ENCODE assay signal across 28 cellular contexts in genomic region chr11:93639548-93639947, GRCh38. TPM values are rescaled to one million over a fixed set of nuclear protein-coding genes. Genes with fewer than 3 reads are reported as not detected.
DNase-seq lines count a peak whose midpoint lies in the region; ATAC-seq, FAIRE-seq and TF ChIP-seq lines count a peak whose summit lies in the region.
"Had no signal": no experiment of that assay in that cellular context is flagged by ENCODE, and none has a peak within 500 bp of the region (broad histone marks: within the 10 kb centered on the region; RNA-seq: fewer than 3 reads in every experiment).

No MANE protein-coding gene starts in this region.

- no peaks in the 10 kb centered on the region for H3K9me3 Mint-ChIP-seq in activated CD4-positive, alpha-beta T cell treated with anti-CD3 and anti-CD28 coated beads for 36 hours (ENCODE audit: low read depth)
- H3K9me3 Mint-ChIP-seq in activated CD4-positive, alpha-beta T cell treated with anti-CD3 and anti-CD28 coated beads, Interleukin-2, amount 10 ng/mL, durations not matched to agents 7 days and 5 days: no peaks in the 10 kb centered on the region
- no peaks in the 10 kb centered on the region for H3K9me3 Mint-ChIP-seq in activated T-helper 17 cell treated with anti-CD3 and anti-CD28 coated beads, Interleukin-2, amount 50 U/mL, for 72 hours
- no peaks in the 10 kb centered on the region for H3K9me3 Mint-ChIP-seq in CD4-positive, alpha-beta T cell
- H3K9me3 Mint-ChIP-seq: CD4-positive, alpha-beta memory T cell; CD8-positive, alpha-beta memory T cell had no signal

- no TSS peak for BruUV-seq in GM12878 (replicated peaks; lab: Mats Ljungman, UMichigan)

- RAD21 ChIA-PET in GM12878 (lab: Charles Lee; ENCODE audit: unreplicated experiment): interaction anchor here (0.9 kb wide), 1 partner anchor 8 kb away, joined by 3 read pairs; no protein-coding TSS in a partner anchor

- TF ChIP-seq CTCF in GM12878 (IDR thresholded peaks at IDR 0.05 in 2 of 3, conservative IDR thresholded peaks at IDR 0.05 in 1 of 3; ENCODE audit: control insufficient read depth in 2 of 3, extremely low read depth in 1 of 3, insufficient read depth in 1 of 3, low read depth in 3 of 3, low read length in 3 of 3): no peak
- TF ChIP-seq CTCF in CD4-positive, alpha-beta T cell (IDR thresholded peaks at IDR 0.05): no peak

- no peaks in the 10 kb centered on the region for H3K9me3 ChIP-seq in GM12878 (replicated peaks; ENCODE audit: control insufficient read depth, insufficient read depth, low read length)
- no peaks in the 10 kb centered on the region for H3K9me3 ChIP-seq in CD4-positive, alpha-beta T cell (ENCODE audit: control insufficient read depth, low read length)
- H3K9me3 ChIP-seq: A549; BLaER1 treated with 17β-estradiol and CSF1 and Interleukin-3, amounts not matched to agents 10 nM and 100 nM; Caco-2 had no signal

- TF ChIP-seq POLR2A in GM12878 (IDR thresholded peaks at IDR 0.05; ENCODE audit: low read depth, low read length): no peak

- intact Hi-C loops in activated CD4-positive, alpha-beta T cell treated with anti-CD3 and anti-CD28 coated beads for 36 hours (cut with DNase I, micrococcal nuclease): no loop called here
- intact Hi-C loops in GM12878 (cut with micrococcal nuclease; ENCODE audit: unreplicated experiment): no loop called here
- intact Hi-C loops in CD4-positive, alpha-beta T cell (cut with DNase I, micrococcal nuclease): loop anchor here in 1 of 2 experiments (10.0 kb wide), 1 partner anchor 695 kb away; no protein-coding TSS in a partner anchor

- H3K27ac ChIP-seq in GM12878 (ENCODE audit: control insufficient read depth, insufficient read depth): no peak overlapping the region
- no peak overlapping the region for H3K27ac ChIP-seq in CD4-positive, alpha-beta T cell (ENCODE audit: low read depth, low read length)
- H3K27ac ChIP-seq: 22Rv1; A549; BLaER1 treated with 17β-estradiol and CSF1 and Interleukin-3, amounts not matched to agents 10 nM and 100 nM; C4-2B had no signal

- H3K4me3 Mint-ChIP-seq in activated CD4-positive, alpha-beta T cell treated with anti-CD3 and anti-CD28 coated beads for 36 hours: no peak overlapping the region
- no peak overlapping the region for H3K4me3 Mint-ChIP-seq in activated CD4-positive, alpha-beta T cell treated with anti-CD3 and anti-CD28 coated beads, Interleukin-2, amount 10 ng/mL, durations not matched to agents 7 days and 5 days
- H3K4me3 Mint-ChIP-seq in activated T-helper 17 cell treated with anti-CD3 and anti-CD28 coated beads, Interleukin-2, amount 50 U/mL, for 72 hours: no peak overlapping the region
- H3K4me3 Mint-ChIP-seq in CD4-positive, alpha-beta T cell: no peak overlapping the region
- H3K4me3 Mint-ChIP-seq: B cell; CD4-positive, alpha-beta memory T cell; CD8-positive, alpha-beta memory T cell had no signal

- no peaks in the 10 kb centered on the region for H3K27me3 ChIP-seq in GM12878 (replicated peaks in 1 of 2; ENCODE audit: control insufficient read depth in 2 of 2, insufficient read depth in 2 of 2, low read length in 1 of 2)
- H3K27me3 ChIP-seq in CD4-positive, alpha-beta T cell (ENCODE audit: control insufficient read depth, insufficient read depth, low read length): no peaks in the 10 kb centered on the region
- H3K27me3 ChIP-seq: BLaER1 treated with 17β-estradiol and CSF1 and Interleukin-3, amounts not matched to agents 10 nM and 100 nM had no signal

- POLR2A ChIA-PET in activated CD4-positive, alpha-beta T cell treated with anti-CD3 and anti-CD28 coated beads for 36 hours (lab: Charles Lee): no interaction called here
- POLR2A ChIA-PET in activated CD4-positive, alpha-beta T cell treated with anti-CD3 and anti-CD28 coated beads, Interleukin-2, amount 10 ng/mL, durations not matched to agents 7 days and 5 days (lab: Charles Lee): interaction anchor here (0.6 kb wide), 2 partner anchors 29 to 103 kb away, joined by 3 read pairs; no protein-coding TSS in a partner anchor
- POLR2A ChIA-PET in GM12878 (lab: Charles Lee): no interaction called here
- POLR2A ChIA-PET in CD4-positive, alpha-beta T cell (lab: Charles Lee): no interaction called here

- no peaks in the 10 kb centered on the region for H3K36me3 Mint-ChIP-seq in activated CD4-positive, alpha-beta T cell treated with anti-CD3 and anti-CD28 coated beads for 36 hours (ENCODE audit: low read depth)
- no peaks in the 10 kb centered on the region for H3K36me3 Mint-ChIP-seq in activated CD4-positive, alpha-beta T cell treated with anti-CD3 and anti-CD28 coated beads, Interleukin-2, amount 10 ng/mL, durations not matched to agents 7 days and 5 days (ENCODE audit: low read depth)
- no peaks in the 10 kb centered on the region for H3K36me3 Mint-ChIP-seq in activated T-helper 17 cell treated with anti-CD3 and anti-CD28 coated beads, Interleukin-2, amount 50 U/mL, for 72 hours (ENCODE audit: low read depth)
- no peaks in the 10 kb centered on the region for H3K36me3 Mint-ChIP-seq in CD4-positive, alpha-beta T cell (ENCODE audit: low read depth)
- H3K36me3 Mint-ChIP-seq: CD4-positive, alpha-beta memory T cell; CD8-positive, alpha-beta memory T cell had no signal

- H3K36me3 ChIP-seq in GM12878 (ENCODE audit: control insufficient read depth in 2 of 2, insufficient read depth in 2 of 2, low read length in 1 of 2): no peaks in the 10 kb centered on the region
- H3K36me3 ChIP-seq: BLaER1 treated with 17β-estradiol and CSF1 and Interleukin-3, amounts not matched to agents 10 nM and 100 nM had no signal

- H4K20me1 ChIP-seq in GM12878 (ENCODE audit: control insufficient read depth, insufficient read depth): no peaks in the 10 kb centered on the region
- H4K20me1 ChIP-seq: BLaER1 treated with 17β-estradiol and CSF1 and Interleukin-3, amounts not matched to agents 10 nM and 100 nM had no signal

- H3K27me3 Mint-ChIP-seq in activated CD4-positive, alpha-beta T cell treated with anti-CD3 and anti-CD28 coated beads for 36 hours: peaks cover 6% of the 10 kb centered on the region
- peaks cover 5% of the 10 kb centered on the region for H3K27me3 Mint-ChIP-seq in activated CD4-positive, alpha-beta T cell treated with anti-CD3 and anti-CD28 coated beads, Interleukin-2, amount 10 ng/mL, durations not matched to agents 7 days and 5 days
- peaks cover 12% of the 10 kb centered on the region for H3K27me3 Mint-ChIP-seq in activated T-helper 17 cell treated with anti-CD3 and anti-CD28 coated beads, Interleukin-2, amount 50 U/mL, for 72 hours
- peaks cover 9% of the 10 kb centered on the region for H3K27me3 Mint-ChIP-seq in CD4-positive, alpha-beta T cell

- no peak overlapping the region for H2AFZ ChIP-seq in GM12878 (ENCODE audit: control insufficient read depth, low read depth, low read length)

- no peak overlapping the region for H3K27ac Mint-ChIP-seq in activated CD4-positive, alpha-beta T cell treated with anti-CD3 and anti-CD28 coated beads for 36 hours
- H3K27ac Mint-ChIP-seq in activated CD4-positive, alpha-beta T cell treated with anti-CD3 and anti-CD28 coated beads, Interleukin-2, amount 10 ng/mL, durations not matched to agents 7 days and 5 days: no peak overlapping the region
- no peak overlapping the region for H3K27ac Mint-ChIP-seq in activated T-helper 17 cell treated with anti-CD3 and anti-CD28 coated beads, Interleukin-2, amount 50 U/mL, for 72 hours
- H3K27ac Mint-ChIP-seq in CD4-positive, alpha-beta T cell: no peak overlapping the region
- H3K27ac Mint-ChIP-seq: B cell; CD4-positive, alpha-beta memory T cell; CD8-positive, alpha-beta memory T cell had no signal

- no peak for TF ChIP-seq EP300 in GM12878 (IDR thresholded peaks at IDR 0.05; ENCODE audit: borderline replicate concordance in 1 of 2, control insufficient read depth in 1 of 2, low read depth in 2 of 2, low read length in 2 of 2)

- TF ChIP-seq RAD21 in GM12878 (IDR thresholded peaks at IDR 0.05; ENCODE audit: insufficient read depth, low read depth, low read length): no peak

- H3K4me1 ChIP-seq in GM12878 (ENCODE audit: control insufficient read depth, insufficient read depth, low read length): no peaks in the 10 kb centered on the region
- H3K4me1 ChIP-seq: A549; BLaER1 treated with 17β-estradiol and CSF1 and Interleukin-3, amounts not matched to agents 10 nM and 100 nM; Caco-2 had no signal

- WGBS in GM12878 (ENCODE audit: insufficient coverage, insufficient replicate concordance, low lambda C conversion rate, missing lambda C conversion rate): 0% methylated on average over 2 of the region's 2 CpGs

- SMC1A ChIA-PET in GM12878 (lab: Charles Lee; ENCODE audit: uncharacterized antibody, unreplicated experiment): interaction anchor here (1.1 kb wide), 1 partner anchor 29 kb away, joined by 3 read pairs; no protein-coding TSS in a partner anchor

- DNase-seq in activated CD4-positive, alpha-beta T cell treated with anti-CD3 and anti-CD28 coated beads for 36 hours: no peak
- DNase-seq in activated CD4-positive, alpha-beta T cell treated with anti-CD3 and anti-CD28 coated beads, Interleukin-2, amount 10 ng/mL, durations not matched to agents 7 days and 5 days: no peak
- DNase-seq in GM12878 (ENCODE audit: low read depth, low spot score) (no peak), medulla oblongata (ENCODE audit: extremely low spot score) (no peak), DMS 273 (lab: John Stamatoyannopoulos, UW; ENCODE audit: unreplicated experiment) (no peak)
- no peak for DNase-seq in CD4-positive, alpha-beta T cell
- DNase-seq: AML-193; Caco-2; Calu3; CD4-positive, alpha-beta memory T cell; CD8-positive, alpha-beta memory T cell; DMS 273 treated with DMSO at 0.1 percent for 48 hours; DMS153; DMS53; DMS79; DND-41; EL; GDM1 had no signal

- peaks cover 2% of the 10 kb centered on the region for H3K4me1 Mint-ChIP-seq in activated CD4-positive, alpha-beta T cell treated with anti-CD3 and anti-CD28 coated beads for 36 hours
- peaks cover 3% of the 10 kb centered on the region for H3K4me1 Mint-ChIP-seq in activated CD4-positive, alpha-beta T cell treated with anti-CD3 and anti-CD28 coated beads, Interleukin-2, amount 10 ng/mL, durations not matched to agents 7 days and 5 days
- H3K4me1 Mint-ChIP-seq in activated T-helper 17 cell treated with anti-CD3 and anti-CD28 coated beads, Interleukin-2, amount 50 U/mL, for 72 hours: peaks cover 2% of the 10 kb centered on the region
- peaks cover under 1% of the 10 kb centered on the region for H3K4me1 Mint-ChIP-seq in CD4-positive, alpha-beta T cell (ENCODE audit: low read depth)
- H3K4me1 Mint-ChIP-seq: B cell had no signal

- no peak overlapping the region for H3K4me2 ChIP-seq in GM12878 (ENCODE audit: control insufficient read depth, insufficient read depth)
- H3K4me2 ChIP-seq: A549; BLaER1 treated with 17β-estradiol and CSF1 and Interleukin-3, amounts not matched to agents 10 nM and 100 nM had no signal

- CTCF ChIA-PET in activated CD4-positive, alpha-beta T cell treated with anti-CD3 and anti-CD28 coated beads for 36 hours (lab: Charles Lee): interaction anchor here (1.8 kb wide), 1 partner anchor 13 kb away, joined by 5 read pairs; no protein-coding TSS in a partner anchor
- CTCF ChIA-PET in activated CD4-positive, alpha-beta T cell treated with anti-CD3 and anti-CD28 coated beads, Interleukin-2, amount 10 ng/mL, durations not matched to agents 7 days and 5 days (lab: Charles Lee): interaction anchor here (0.6 kb wide), 1 partner anchor 154 kb away, joined by 3 read pairs; no protein-coding TSS in a partner anchor
- CTCF ChIA-PET in GM12878 (lab: Yijun Ruan, JAX): interaction anchor here (1.0 to 1.7 kb wide), 2 partner anchors 8 to 13 kb away, joined by 4 to 5 read pairs; no protein-coding TSS in a partner anchor
- CTCF ChIA-PET in CD4-positive, alpha-beta T cell (lab: Charles Lee): no interaction called here

- peak; percentile 51 for ATAC-seq in activated CD4-positive, alpha-beta T cell treated with anti-CD3 and anti-CD28 coated beads for 36 hours
- ATAC-seq in GM19351 (IDR thresholded peaks at IDR 0.05; ENCODE audit: unreplicated experiment) (peak; percentile 66), GM12878 (peak; percentile 56)
- peak; percentile 38 for ATAC-seq in activated T-helper 17 cell treated with anti-CD3 and anti-CD28 coated beads, Interleukin-2, amount 50 U/mL, for 72 hours (replicated peaks)
- no peak for ATAC-seq in CD4-positive, alpha-beta T cell (ENCODE audit: poor library complexity)
- ATAC-seq: A549 had no signal

- FAIRE-seq in GM12878 (lab: Jason Lieb, UNC): no peak
- FAIRE-seq: A549, D721Med, GM12891, GM19239 had no signal

- H3K79me2 ChIP-seq in GM12878 (ENCODE audit: control insufficient read depth, insufficient read depth, low read length): no peaks in the 10 kb centered on the region

- H3K4me3 ChIP-seq in GM12878: no peak overlapping the region
- H3K4me3 ChIP-seq: A549; BLaER1 treated with 17β-estradiol and CSF1 and Interleukin-3, amounts not matched to agents 10 nM and 100 nM had no signal

- no peak overlapping the region for H3K9ac ChIP-seq in GM12878 (ENCODE audit: control insufficient read depth, insufficient read depth, low read length)
- H3K9ac ChIP-seq: BLaER1 treated with 17β-estradiol and CSF1 and Interleukin-3, amounts not matched to agents 10 nM and 100 nM had no signal

- in situ Hi-C loops in GM12878 (cut with MboI): no loop called here

RNA-seq across cellular contexts. Expression of gene CEP295, which starts 21.9 kb away (rescaled TPM):
- 10 to 100 TPM; 34.8 to 43.2 TPM for total RNA-seq in activated CD4-positive, alpha-beta T cell treated with anti-CD3 and anti-CD28 coated beads for 36 hours
- total RNA-seq in activated CD4-positive, alpha-beta T cell treated with anti-CD3 and anti-CD28 coated beads, Interleukin-2, amount 10 ng/mL, durations not matched to agents 7 days and 5 days: 10 to 100 TPM; 31.8 to 35.5 TPM
- total RNA-seq in activated T-helper 17 cell treated with anti-CD3 and anti-CD28 coated beads, Interleukin-2, amount 50 U/mL, for 72 hours: 10 to 100 TPM; 30.7 to 33.4 TPM
- total RNA-seq in GM12878 (2013; cell fraction: nucleolus; rRNA removed): 125 and 128 TPM in 2 replicates
- 33.4 and 41.1 TPM in 2 replicates for total RNA-seq in GM12878 (2014; rRNA removed)
- total RNA-seq in GM12878 (2014; rRNA removed; fragmentation: Illumina TruSeq; extraction: Trizol): 41.4 and 42.9 TPM in 2 replicates
- total RNA-seq in GM12878 (2021): 20.8 and 21.3 TPM in 2 replicates
- polyA plus RNA-seq in GM12878 (2011; ENCODE audit: low read depth): 5.5 TPM
- polyA plus RNA-seq in GM12878 (2011; rRNA removed): 23.2 and 36.2 TPM in 2 replicates
- polyA plus RNA-seq in GM12878 (2011; cell fraction: cytosol; rRNA removed): 8.0 and 8.6 TPM in 2 replicates
- polyA plus RNA-seq in GM12878 (2011; cell fraction: nucleus; rRNA removed): 30.4 and 32.9 TPM in 2 replicates
- 6.9 and 10.2 TPM in 2 replicates for polyA plus RNA-seq in GM12878 (2012)
- polyA plus RNA-seq in GM12878 (2014; fragmentation: Illumina TruSeq; extraction: Trizol): 24.7 and 31.3 TPM in 2 replicates
- 1 to 10 TPM; 5.6 to 6.0 TPM for polyA plus RNA-seq in GM12878 (2014; fragmentation: Nextera tagmentation; extraction: Ambion mirVana)
- 14.5 and 15.2 TPM in 2 replicates for polyA plus RNA-seq in GM12878 (2014; rRNA removed)
- polyA plus RNA-seq in GM12878 (2016; fragmentation: Nextera tagmentation; extraction: Ambion mirVana): 1 to 10 TPM; 7.4 to 7.8 TPM
- 36.9 and 49.2 TPM in 2 replicates for polyA minus RNA-seq in GM12878 (2011; rRNA and poly(A)+ RNA removed)
- polyA minus RNA-seq in GM12878 (2011; cell fraction: cytosol; rRNA and poly(A)+ RNA removed): 17.4 and 24.0 TPM in 2 replicates
- polyA minus RNA-seq in GM12878 (2011; cell fraction: nucleus; rRNA and poly(A)+ RNA removed): 57.8 and 80.4 TPM in 2 replicates
- 10 to 100 TPM; 11.2 to 13.1 TPM for total RNA-seq in CD4-positive, alpha-beta T cell
